In genomic region chr6:44706011-44706410, GRCh38 we compare ENCODE assay signal across 25 cellular contexts.
"Had no signal": no experiment of that assay in that cellular context is flagged by ENCODE, and none has a peak within 500 bp of the region (broad histone marks: within the 10 kb centered on the region; RNA-seq: fewer than 3 reads in every experiment).

No MANE protein-coding gene starts in this region.

- H3K27me3 ChIP-seq: MG63, SJSA1 had no signal

- H3K9me3 ChIP-seq: MG63, SJSA1 had no signal

- ATAC-seq: HepG2 had no signal

- DNase-seq: IMR-90, KG1, NCI-H1092, NCI-H1105 treated with DMSO at 0.1 percent for 48 hours, NCI-H1417 treated with DMSO at 0.1 percent for 48 hours, NCI-H146, NCI-H1694 treated with DMSO at 0.1 percent for 48 hours, NCI-H1930, NCI-H2081, NCI-H2107, NCI-H226, NCI-H446, NCI-H510A, NCI-H524 treated with DMSO at 0.1 percent for 48 hours, NCI-H69, NCI-H774, Right ventricle myocardium superior, RPMI8226, SIG-M5, SW 1271 had no signal

- FAIRE-seq: HepG2, RCC 7860 had no signal

- H3K4me3 ChIP-seq: MG63, SJSA1, SK-N-MC had no signal

- H3K27ac ChIP-seq: SJSA1, SK-N-MC had no signal

- H3K36me3 ChIP-seq: MG63, SJSA1 had no signal
